In genomic region chr5:177005619-177006264, GRCh38 we compare ENCODE assay signal across 8 cellular contexts. TPM values are rescaled to one million over a fixed set of nuclear protein-coding genes. Genes with fewer than 3 reads are reported as not detected.
A peak's percentile ranks its signal among the peaks of the same experiment; 100 is the strongest.
DNase-seq lines count a peak whose midpoint lies in the region; ATAC-seq lines count a peak whose summit lies in the region.

No MANE protein-coding gene starts in this region.

- CTCF ChIA-PET in activated CD4-positive, alpha-beta memory T cell treated with anti-CD3 and anti-CD28 coated beads for 36 hours (lab: Charles Lee), result interaction anchor here (0.9 to 2.4 kb wide), 10 partner anchors 9 to 359 kb away, joined by 3 to 15 read pairs (median 4); partner anchors contain the start of genes TSPAN17 and ZNF346

- ATAC-seq in HG02981 (IDR thresholded peaks at IDR 0.05; ENCODE audit: unreplicated experiment) (peak; percentile 44), memory B cell (ENCODE audit: low read depth) (peak; percentile 70)

- no peaks in the 10 kb centered on the region for H3K27me3 Mint-ChIP-seq in activated CD4-positive, alpha-beta memory T cell treated with anti-CD3 and anti-CD28 coated beads for 36 hours
- H3K27me3 Mint-ChIP-seq in memory B cell, result no peaks in the 10 kb centered on the region

- DNase-seq in SKM-1 treated with dmso at 0.1 percent for 144 hours (lab: John Stamatoyannopoulos, UW; ENCODE audit: unreplicated experiment) (peak; percentile 36), SKM-1 (lab: John Stamatoyannopoulos, UW; ENCODE audit: unreplicated experiment) (no peak), NCI-H345 (lab: John Stamatoyannopoulos, UW) (peak; percentile 80), memory B cell (ENCODE audit: low spot score in 2 of 2) (peak; percentile 63 to 68)
- DNase-seq in activated CD4-positive, alpha-beta memory T cell treated with anti-CD3 and anti-CD28 coated beads for 36 hours, result peak; percentile 81
- DNase-seq in effector CD4-positive, alpha-beta T cell, result peak; percentile 54
- DNase-seq in stimulated activated CD4-positive, alpha-beta T cell treated with anti-CD3 and anti-CD28 coated beads, TNF-alpha, amount 100 ng/mL, for 48 hours (ENCODE audit: low read depth in 3 of 3), result peak; percentile 55 to 60 (median 57)

- H3K27ac Mint-ChIP-seq in activated CD4-positive, alpha-beta memory T cell treated with anti-CD3 and anti-CD28 coated beads for 36 hours, result peak overlapping the region; percentile 89
- H3K27ac Mint-ChIP-seq in memory B cell, result peak overlapping the region; percentile 91

- POLR2A ChIA-PET in activated CD4-positive, alpha-beta memory T cell treated with anti-CD3 and anti-CD28 coated beads for 36 hours (lab: Charles Lee), result interaction anchor here (0.7 to 2.4 kb wide), 3 partner anchors 9 to 66 kb away, joined by 3 to 14 read pairs (median 8); partner anchors contain the start of gene ZNF346

- no peaks in the 10 kb centered on the region for H3K9me3 Mint-ChIP-seq in activated CD4-positive, alpha-beta memory T cell treated with anti-CD3 and anti-CD28 coated beads for 36 hours
- peaks cover 3% of the 10 kb centered on the region for H3K9me3 Mint-ChIP-seq in memory B cell

- H3K4me1 Mint-ChIP-seq in activated CD4-positive, alpha-beta memory T cell treated with anti-CD3 and anti-CD28 coated beads for 36 hours (ENCODE audit: low read depth), result peaks cover 28% of the 10 kb centered on the region
- peaks cover 20% of the 10 kb centered on the region for H3K4me1 Mint-ChIP-seq in memory B cell

- peak overlapping the region; percentile 91 for H3K4me3 Mint-ChIP-seq in activated CD4-positive, alpha-beta memory T cell treated with anti-CD3 and anti-CD28 coated beads for 36 hours
- peak overlapping the region; percentile 94 for H3K4me3 Mint-ChIP-seq in memory B cell

- intact Hi-C loops in activated CD4-positive, alpha-beta memory T cell treated with anti-CD3 and anti-CD28 coated beads for 36 hours (cut with micrococcal nuclease), result loop anchor here (1.0 to 5.0 kb wide), 3 partner anchors 17 to 618 kb away; partner anchors contain the start of genes HIGD2A, NOP16, RNF44 and ZNF346

- H3K36me3 Mint-ChIP-seq in activated CD4-positive, alpha-beta memory T cell treated with anti-CD3 and anti-CD28 coated beads for 36 hours, result peaks cover 13% of the 10 kb centered on the region
- peaks cover 5% of the 10 kb centered on the region for H3K36me3 Mint-ChIP-seq in memory B cell

RNA-seq across cellular contexts. Expression of gene UIMC1, which starts 0.8 kb away (rescaled TPM):
- total RNA-seq in activated CD4-positive, alpha-beta memory T cell treated with anti-CD3 and anti-CD28 coated beads for 36 hours, result 10 to 100 TPM; 52.9 to 53.5 TPM

RNA-seq across cellular contexts. Expression of gene ZNF346, which starts 16.8 kb away (rescaled TPM):
- 10 to 100 TPM; 12.7 to 15.6 TPM for total RNA-seq in activated CD4-positive, alpha-beta memory T cell treated with anti-CD3 and anti-CD28 coated beads for 36 hours
